9 cellular contexts compared by ENCODE assay signal in the genomic region with DNA sequence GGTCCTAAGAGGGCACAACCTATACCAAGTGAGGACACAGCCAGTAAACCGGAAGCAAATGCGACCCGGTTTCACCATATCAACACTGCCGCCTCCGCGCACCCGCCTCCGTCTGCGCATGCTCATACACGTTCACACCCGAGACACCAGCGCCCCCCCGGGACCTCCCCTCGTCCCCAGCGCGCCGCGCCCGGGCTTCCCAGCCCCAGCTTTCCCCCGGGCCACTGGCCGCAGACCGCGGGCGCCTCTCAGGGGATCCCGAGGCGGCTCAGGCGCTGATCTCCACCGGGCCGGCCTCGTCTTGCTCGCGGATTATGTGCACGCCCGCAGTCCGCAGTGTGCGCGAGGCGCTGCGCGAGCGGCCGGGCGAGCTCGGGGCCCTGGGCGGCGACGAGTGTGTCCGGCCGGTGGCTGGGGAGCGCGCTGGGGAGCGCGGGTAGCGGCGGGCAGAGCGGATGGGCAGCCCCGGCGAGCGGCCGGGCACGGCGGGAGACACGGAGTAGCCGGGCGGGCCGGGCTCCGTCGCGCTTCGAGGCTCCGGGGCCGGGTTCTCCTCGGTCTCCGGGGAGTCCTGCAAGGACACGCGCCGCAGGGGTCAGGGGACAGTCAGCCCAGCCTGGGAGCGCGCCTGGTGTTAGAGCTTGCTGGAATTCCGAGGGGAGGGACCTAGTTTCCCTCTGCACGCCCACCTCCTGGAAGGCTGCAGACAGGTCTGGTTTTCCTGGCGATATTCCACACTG. TPM values are rescaled to one million over a fixed set of nuclear protein-coding genes. Genes with fewer than 3 reads are reported as not detected.
A peak's percentile ranks its signal among the peaks of the same experiment; 100 is the strongest.
DNase-seq lines count a peak whose midpoint lies in the region; ATAC-seq and TF ChIP-seq lines count a peak whose summit lies in the region.
"Had no signal": no experiment of that assay in that cellular context is flagged by ENCODE, and none has a peak within 500 bp of the region (broad histone marks: within the 10 kb centered on the region; RNA-seq: fewer than 3 reads in every experiment).

No MANE protein-coding gene starts in this region.

- 3% methylated on average over 82 of the region's 82 CpGs for WGBS in ectodermal cell, 2 experiments

- H3K9me3 ChIP-seq in ectodermal cell (ENCODE audit: control insufficient read depth, low read length) = no peaks in the 10 kb centered on the region
- no peaks in the 10 kb centered on the region for H3K9me3 ChIP-seq in lower lobe of right lung

- H3K27me3 ChIP-seq in ectodermal cell (ENCODE audit: control insufficient read depth, insufficient read depth, low read length, poor library complexity, severe bottlenecking) (peaks cover 61% of the 10 kb centered on the region), lower lobe of right lung (ENCODE audit: low read depth) (peaks cover 14% of the 10 kb centered on the region)

- H3K4me3 ChIP-seq in ectodermal cell (ENCODE audit: insufficient read depth, low read depth, low read length) (peak overlapping the region; percentile 29), lower lobe of right lung (peak overlapping the region; percentile 52)

- intact Hi-C loops in lower lobe of right lung (cut with DNase I) = no loop called here

- ATAC-seq in HG03457 (IDR thresholded peaks at IDR 0.05; ENCODE audit: unreplicated experiment) (peak; percentile 75), lower lobe of right lung (peak; percentile 75 to 76), GM21717 (IDR thresholded peaks at IDR 0.05; ENCODE audit: unreplicated experiment) (no peak)
- ATAC-seq: HCT116 had no signal

- no peak overlapping the region for H3K27ac ChIP-seq in ectodermal cell (ENCODE audit: insufficient read depth, low read depth, low read length, poor library complexity, severe bottlenecking)
- peak overlapping the region; percentile 85 for H3K27ac ChIP-seq in lower lobe of right lung

- H3K36me3 ChIP-seq in ectodermal cell (ENCODE audit: control insufficient read depth, insufficient read depth, low read length) = no peaks in the 10 kb centered on the region
- no peaks in the 10 kb centered on the region for H3K36me3 ChIP-seq in lower lobe of right lung

- TF ChIP-seq CTCF in lower lobe of right lung (IDR thresholded peaks at IDR 0.05) = no peak

- H3K4me1 ChIP-seq in ectodermal cell (ENCODE audit: control insufficient read depth, insufficient read depth, low read length) (no peaks in the 10 kb centered on the region), lower lobe of right lung (peaks cover 3% of the 10 kb centered on the region)

- DNase-seq in EH (ENCODE audit: low read depth) = peak; percentile 70
- peak; percentile 73 to 78 for DNase-seq in activated CD4-positive, alpha-beta T cell treated with anti-CD3 and anti-CD28 coated beads, Interleukin-2, amount 50 U/mL, for 48 hours
- DNase-seq in lower lobe of right lung = peak; percentile 80
- peak; percentile 65 for DNase-seq in stimulated activated CD8-positive, alpha-beta memory T cell treated with anti-CD3 and anti-CD28 coated beads, Interleukin-12 subunit alpha, Interleukin-12 subunit beta, amount 100 ng/mL, for 1 hour (ENCODE audit: low read depth)
- no peak for DNase-seq in hippocampal formation (lab: John Stamatoyannopoulos, UW)

RNA-seq across cellular contexts. Expression of gene HEPN1, which starts 2.0 kb away (rescaled TPM):
- polyA plus RNA-seq in ectodermal cell (2013, experiment 1 of 4) = not detected
- polyA plus RNA-seq in ectodermal cell (2013, experiment 2 of 4) = not detected
- not detected for polyA plus RNA-seq in ectodermal cell (2013, experiment 3 of 4)
- not detected for polyA plus RNA-seq in ectodermal cell (2013, experiment 4 of 4)
- total RNA-seq in lower lobe of right lung = not detected

RNA-seq across cellular contexts. Expression of gene HEPACAM, which starts 14.8 kb away (rescaled TPM):
- polyA plus RNA-seq in ectodermal cell (2013, experiment 1 of 4) = not detected
- not detected for polyA plus RNA-seq in ectodermal cell (2013, experiment 2 of 4)
- polyA plus RNA-seq in ectodermal cell (2013, experiment 3 of 4) = not detected
- polyA plus RNA-seq in ectodermal cell (2013, experiment 4 of 4) = not detected
- not detected for total RNA-seq in lower lobe of right lung

RNA-seq across cellular contexts. Expression of gene ROBO4, which starts 23.4 kb away (rescaled TPM):
- not detected for polyA plus RNA-seq in ectodermal cell (2013, experiment 1 of 4)
- 0.20 TPM for polyA plus RNA-seq in ectodermal cell (2013, experiment 2 of 4)
- not detected for polyA plus RNA-seq in ectodermal cell (2013, experiment 3 of 4)
- polyA plus RNA-seq in ectodermal cell (2013, experiment 4 of 4) = not detected
- 58.3 TPM for total RNA-seq in lower lobe of right lung

RNA-seq across cellular contexts. Expression of gene CCDC15, which starts 33.0 kb away (rescaled TPM):
- polyA plus RNA-seq in ectodermal cell (2013, experiment 1 of 4) = 6.4 TPM
- polyA plus RNA-seq in ectodermal cell (2013, experiment 2 of 4) = 6.7 TPM
- 5.3 TPM for polyA plus RNA-seq in ectodermal cell (2013, experiment 3 of 4)
- 4.7 TPM for polyA plus RNA-seq in ectodermal cell (2013, experiment 4 of 4)
- 1.4 TPM for total RNA-seq in lower lobe of right lung

RNA-seq across cellular contexts. Expression of gene ROBO3, which starts 55.8 kb away (rescaled TPM):
- 65.7 TPM for polyA plus RNA-seq in ectodermal cell (2013, experiment 1 of 4)
- polyA plus RNA-seq in ectodermal cell (2013, experiment 2 of 4) = 60.0 TPM
- 57.7 TPM for polyA plus RNA-seq in ectodermal cell (2013, experiment 3 of 4)
- polyA plus RNA-seq in ectodermal cell (2013, experiment 4 of 4) = 68.4 TPM
- 11.3 TPM for total RNA-seq in lower lobe of right lung

Comparison
In these comparisons a context has a peak if more than half of its experiments do, and no peak if none do; other contexts are left out.
1. DNase-seq: peak in EH (single experiment), activated CD4-positive, alpha-beta T cell treated with anti-CD3 and anti-CD28 coated beads, Interleukin-2, amount 50 U/mL, for 48 hours (2 of 2), lower lobe of right lung (single experiment) and stimulated activated CD8-positive, alpha-beta memory T cell treated with anti-CD3 and anti-CD28 coated beads, Interleukin-12 subunit alpha, Interleukin-12 subunit beta, amount 100 ng/mL, for 1 hour (single experiment); none in hippocampal formation (0 of 2).